1 cellular context compared by ENCODE assay signal in the genomic region with DNA sequence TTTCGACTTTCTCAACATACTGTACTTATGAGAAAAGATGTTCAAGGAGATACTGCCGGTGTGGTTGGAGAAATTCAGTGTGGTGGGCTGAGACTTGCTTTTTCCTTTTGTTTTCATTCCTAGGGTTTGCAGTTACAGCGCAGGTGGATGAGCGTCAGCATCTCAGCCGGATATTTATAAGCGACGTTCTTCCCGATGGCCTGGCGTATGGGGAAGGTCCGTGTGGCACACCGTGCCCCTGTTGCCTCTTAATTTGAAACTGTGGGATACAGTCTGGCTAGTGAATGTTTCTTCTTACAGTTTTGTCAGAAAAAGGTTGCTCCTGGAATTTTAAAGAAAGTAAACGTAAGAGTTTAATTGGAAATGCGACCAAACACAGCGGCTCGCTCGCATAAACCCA.
TF ChIP-seq lines count a peak whose summit lies in the region.

No MANE protein-coding gene starts in this region.

TF ChIP-seq in GM23338, 12 proteins besides CTCF, POLR2A, EP300 and RAD21 (continued from another document):
- TF ChIP-seq, protein P1, sequence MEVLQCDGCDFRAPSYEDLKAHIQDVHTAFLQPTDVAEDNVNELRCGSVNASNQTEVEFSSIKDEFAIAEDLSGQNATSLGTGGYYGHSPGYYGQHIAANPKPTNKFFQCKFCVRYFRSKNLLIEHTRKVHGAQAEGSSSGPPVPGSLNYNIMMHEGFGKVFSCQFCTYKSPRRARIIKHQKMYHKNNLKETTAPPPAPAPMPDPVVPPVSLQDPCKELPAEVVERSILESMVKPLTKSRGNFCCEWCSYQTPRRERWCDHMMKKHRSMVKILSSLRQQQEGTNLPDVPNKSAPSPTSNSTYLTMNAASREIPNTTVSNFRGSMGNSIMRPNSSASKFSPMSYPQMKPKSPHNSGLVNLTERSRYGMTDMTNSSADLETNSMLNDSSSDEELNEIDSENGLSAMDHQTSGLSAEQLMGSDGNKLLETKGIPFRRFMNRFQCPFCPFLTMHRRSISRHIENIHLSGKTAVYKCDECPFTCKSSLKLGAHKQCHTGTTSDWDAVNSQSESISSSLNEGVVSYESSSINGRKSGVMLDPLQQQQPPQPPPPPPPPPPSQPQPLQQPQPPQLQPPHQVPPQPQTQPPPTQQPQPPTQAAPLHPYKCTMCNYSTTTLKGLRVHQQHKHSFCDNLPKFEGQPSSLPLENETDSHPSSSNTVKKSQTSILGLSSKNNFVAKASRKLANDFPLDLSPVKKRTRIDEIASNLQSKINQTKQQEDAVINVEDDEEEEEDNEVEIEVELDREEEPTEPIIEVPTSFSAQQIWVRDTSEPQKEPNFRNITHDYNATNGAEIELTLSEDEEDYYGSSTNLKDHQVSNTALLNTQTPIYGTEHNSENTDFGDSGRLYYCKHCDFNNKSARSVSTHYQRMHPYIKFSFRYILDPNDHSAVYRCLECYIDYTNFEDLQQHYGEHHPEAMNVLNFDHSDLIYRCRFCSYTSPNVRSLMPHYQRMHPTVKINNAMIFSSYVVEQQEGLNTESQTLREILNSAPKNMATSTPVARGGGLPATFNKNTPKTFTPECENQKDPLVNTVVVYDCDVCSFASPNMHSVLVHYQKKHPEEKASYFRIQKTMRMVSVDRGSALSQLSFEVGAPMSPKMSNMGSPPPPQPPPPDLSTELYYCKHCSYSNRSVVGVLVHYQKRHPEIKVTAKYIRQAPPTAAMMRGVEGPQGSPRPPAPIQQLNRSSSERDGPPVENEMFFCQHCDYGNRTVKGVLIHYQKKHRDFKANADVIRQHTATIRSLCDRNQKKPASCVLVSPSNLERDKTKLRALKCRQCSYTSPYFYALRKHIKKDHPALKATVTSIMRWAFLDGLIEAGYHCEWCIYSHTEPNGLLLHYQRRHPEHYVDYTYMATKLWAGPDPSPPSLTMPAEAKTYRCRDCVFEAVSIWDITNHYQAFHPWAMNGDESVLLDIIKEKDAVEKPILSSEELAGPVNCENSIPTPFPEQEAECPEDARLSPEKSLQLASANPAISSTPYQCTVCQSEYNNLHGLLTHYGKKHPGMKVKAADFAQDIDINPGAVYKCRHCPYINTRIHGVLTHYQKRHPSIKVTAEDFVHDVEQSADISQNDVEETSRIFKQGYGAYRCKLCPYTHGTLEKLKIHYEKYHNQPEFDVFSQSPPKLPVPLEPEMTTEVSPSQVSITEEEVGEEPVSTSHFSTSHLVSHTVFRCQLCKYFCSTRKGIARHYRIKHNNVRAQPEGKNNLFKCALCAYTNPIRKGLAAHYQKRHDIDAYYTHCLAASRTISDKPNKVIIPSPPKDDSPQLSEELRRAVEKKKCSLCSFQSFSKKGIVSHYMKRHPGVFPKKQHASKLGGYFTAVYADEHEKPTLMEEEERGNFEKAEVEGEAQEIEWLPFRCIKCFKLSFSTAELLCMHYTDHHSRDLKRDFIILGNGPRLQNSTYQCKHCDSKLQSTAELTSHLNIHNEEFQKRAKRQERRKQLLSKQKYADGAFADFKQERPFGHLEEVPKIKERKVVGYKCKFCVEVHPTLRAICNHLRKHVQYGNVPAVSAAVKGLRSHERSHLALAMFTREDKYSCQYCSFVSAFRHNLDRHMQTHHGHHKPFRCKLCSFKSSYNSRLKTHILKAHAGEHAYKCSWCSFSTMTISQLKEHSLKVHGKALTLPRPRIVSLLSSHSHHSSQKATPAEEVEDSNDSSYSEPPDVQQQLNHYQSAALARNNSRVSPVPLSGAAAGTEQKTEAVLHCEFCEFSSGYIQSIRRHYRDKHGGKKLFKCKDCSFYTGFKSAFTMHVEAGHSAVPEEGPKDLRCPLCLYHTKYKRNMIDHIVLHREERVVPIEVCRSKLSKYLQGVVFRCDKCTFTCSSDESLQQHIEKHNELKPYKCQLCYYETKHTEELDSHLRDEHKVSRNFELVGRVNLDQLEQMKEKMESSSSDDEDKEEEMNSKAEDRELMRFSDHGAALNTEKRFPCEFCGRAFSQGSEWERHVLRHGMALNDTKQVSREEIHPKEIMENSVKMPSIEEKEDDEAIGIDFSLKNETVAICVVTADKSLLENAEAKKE (CRISPR knock-in tag; IDR thresholded peaks at IDR 0.05), result no peak
